In genomic region chr22:38243007-38243775, GRCh38 we compare ENCODE assay signal across 8 cellular contexts. TPM values are rescaled to one million over a fixed set of nuclear protein-coding genes. Genes with fewer than 3 reads are reported as not detected.
DNase-seq lines count a peak whose midpoint lies in the region; ATAC-seq and TF ChIP-seq lines count a peak whose summit lies in the region.

No MANE protein-coding gene starts in this region.

- DNase-seq in DMS 273 (lab: John Stamatoyannopoulos, UW; ENCODE audit: unreplicated experiment) (peak; percentile 94), NCI-H446 (lab: John Stamatoyannopoulos, UW) (peak; percentile 42 to 82), epithelial cell of esophagus (ENCODE audit: low read depth) (peak; percentile 47), occipital lobe (lab: John Stamatoyannopoulos, UW) (peak; percentile 29), amniotic stem cell (lab: John Stamatoyannopoulos, UW) (no peak)
- no peak for DNase-seq in stimulated activated naive CD4-positive, alpha-beta T cell (lab: John Stamatoyannopoulos, UW)

- TF ChIP-seq CTCF in epithelial cell of esophagus (IDR thresholded peaks at IDR 0.05; ENCODE audit: insufficient read depth, low read depth, low read length, missing control alignments), result no peak

- no peak for ATAC-seq in HG03521 (IDR thresholded peaks at IDR 0.05; ENCODE audit: unreplicated experiment)
- ATAC-seq in HG03175 (IDR thresholded peaks at IDR 0.05; ENCODE audit: unreplicated experiment), result no peak

- H3K4me3 ChIP-seq in epithelial cell of esophagus (ENCODE audit: low read length), result no peak overlapping the region

RNA-seq across cellular contexts. Expression of gene TMEM184B, which starts 29.6 kb away (rescaled TPM):
- total RNA-seq in occipital lobe, result 10.9 TPM

RNA-seq across cellular contexts. Expression of gene MAFF, which starts 41.4 kb away (rescaled TPM):
- total RNA-seq in occipital lobe, result 3.1 TPM

Comparison
In these comparisons a context has a peak if more than half of its experiments do, and no peak if none do; other contexts are left out.
1. DNase-seq: peak in DMS 273 (single experiment), NCI-H446 (2 of 2), epithelial cell of esophagus (single experiment) and occipital lobe (single experiment); none in stimulated activated naive CD4-positive, alpha-beta T cell (0 of 6) and amniotic stem cell (single experiment).